27 cellular contexts compared by ENCODE assay signal in genomic region chr17:8075574-8076342, GRCh38. TPM values are rescaled to one million over a fixed set of nuclear protein-coding genes. Genes with fewer than 3 reads are reported as not detected.
"Had no signal": no experiment of that assay in that cellular context is flagged by ENCODE, and none has a peak within 500 bp of the region (broad histone marks: within the 10 kb centered on the region; RNA-seq: fewer than 3 reads in every experiment).

No MANE protein-coding gene starts in this region.

- H3K36me3 Mint-ChIP-seq: activated naive CD8-positive, alpha-beta T cell treated with anti-CD3 and anti-CD28 coated beads, Interleukin-2, amount 10 ng/mL, durations not matched to agents 7 days and 5 days; WTC11 had no signal

- H3K9me3 Mint-ChIP-seq: activated naive CD8-positive, alpha-beta T cell treated with anti-CD3 and anti-CD28 coated beads, Interleukin-2, amount 10 ng/mL, durations not matched to agents 7 days and 5 days; T-helper 1 cell treated with Interleukin-12 subunit alpha and Interleukin-12 subunit beta and Interleukin-4 antibody, amounts not matched to agents 30 μg/mL and 1 μg/mL, for 36 hours; WTC11 had no signal

- DNase-seq: activated CD4-positive, alpha-beta T cell treated with anti-CD3 and anti-CD28 coated beads for 48 hours; activated CD4-positive, alpha-beta T cell treated with anti-CD3 and anti-CD28 coated beads, Interleukin-2, amount 50 U/mL, for 4 hours; activated CD4-positive, CD25-positive, alpha-beta regulatory T cell treated with anti-CD3 and anti-CD28 coated beads, Interleukin-2, amount 50 U/mL, for 72 hours; activated CD8-positive, alpha-beta memory T cell treated with anti-CD3 and anti-CD28 coated beads, Interleukin-2, amount 50 U/mL, for 48 hours; activated CD8-positive, alpha-beta T cell treated with anti-CD3 and anti-CD28 coated beads, Interleukin-2, amount 10 ng/mL, durations not matched to agents 7 days and 5 days; activated naive CD4-positive, alpha-beta T cell treated with anti-CD3 and anti-CD28 coated beads, Interleukin-2, amount 50 U/mL, for 16 hours; activated naive CD8-positive, alpha-beta T cell treated with anti-CD3 and anti-CD28 coated beads, Interleukin-2, amount 10 ng/mL, durations not matched to agents 7 days and 5 days; activated T-cell treated with anti-CD3 and anti-CD28 coated beads, Interleukin-2, amount 50 U/mL, for 1 hour; body of pancreas; MG63; MV-4-11; NCI-H1092 treated with DMSO at 0.1 percent for 48 hours; NCI-H1417 treated with DMSO at 0.1 percent for 48 hours; NCI-H1694; NCI-H2029 treated with DMSO at 0.1 percent for 48 hours; NCI-H345; NCI-H510A; NCI-H526 treated with DMSO at 0.1 percent for 48 hours; NCI-H82; SHP77 treated with DMSO at 0.1 percent for 48 hours; T-helper 9 cell had no signal

- H3K36me3 ChIP-seq: ascending aorta, MG63 had no signal

- H3K4me3 Mint-ChIP-seq: activated CD8-positive, alpha-beta T cell treated with anti-CD3 and anti-CD28 coated beads, Interleukin-2, amount 10 ng/mL, durations not matched to agents 7 days and 5 days; activated naive CD8-positive, alpha-beta T cell treated with anti-CD3 and anti-CD28 coated beads, Interleukin-2, amount 10 ng/mL, durations not matched to agents 7 days and 5 days; T-helper 1 cell treated with Interleukin-12 subunit alpha and Interleukin-12 subunit beta and Interleukin-4 antibody, amounts not matched to agents 30 μg/mL and 1 μg/mL, for 36 hours; WTC11 had no signal

- H3K27ac ChIP-seq: ascending aorta, body of pancreas had no signal

- H3K27ac Mint-ChIP-seq: activated CD8-positive, alpha-beta T cell treated with anti-CD3 and anti-CD28 coated beads, Interleukin-2, amount 10 ng/mL, durations not matched to agents 7 days and 5 days; activated naive CD8-positive, alpha-beta T cell treated with anti-CD3 and anti-CD28 coated beads, Interleukin-2, amount 10 ng/mL, durations not matched to agents 7 days and 5 days; T-helper 1 cell treated with Interleukin-12 subunit alpha and Interleukin-12 subunit beta and Interleukin-4 antibody, amounts not matched to agents 30 μg/mL and 1 μg/mL, for 36 hours; WTC11 had no signal

- H3K9me3 ChIP-seq: ascending aorta, body of pancreas, MG63 had no signal

- ATAC-seq: activated CD8-positive, alpha-beta T cell treated with anti-CD3 and anti-CD28 coated beads, Interleukin-2, amount 10 ng/mL, durations not matched to agents 7 days and 5 days; body of pancreas; Panc1; WTC11 had no signal

- H3K4me3 ChIP-seq: ascending aorta, body of pancreas, MG63 had no signal

RNA-seq across cellular contexts. Expression of gene ALOX12B, which starts 11.8 kb away (rescaled TPM):
- total RNA-seq: ascending aorta, body of pancreas had no signal

RNA-seq across cellular contexts. Expression of gene ALOX15B, which starts 36.9 kb away (rescaled TPM):
- total RNA-seq: activated CD8-positive, alpha-beta T cell treated with anti-CD3 and anti-CD28 coated beads, Interleukin-2, amount 10 ng/mL, durations not matched to agents 7 days and 5 days; activated naive CD8-positive, alpha-beta T cell treated with anti-CD3 and anti-CD28 coated beads, Interleukin-2, amount 10 ng/mL, durations not matched to agents 7 days and 5 days; OCI-LY7 had no signal

RNA-seq across cellular contexts. Expression of gene ALOXE3, which starts 42.6 kb away (rescaled TPM):
- total RNA-seq: activated CD8-positive, alpha-beta T cell treated with anti-CD3 and anti-CD28 coated beads, Interleukin-2, amount 10 ng/mL, durations not matched to agents 7 days and 5 days; activated naive CD8-positive, alpha-beta T cell treated with anti-CD3 and anti-CD28 coated beads, Interleukin-2, amount 10 ng/mL, durations not matched to agents 7 days and 5 days; ascending aorta; body of pancreas; SK-MEL-5 had no signal

RNA-seq across cellular contexts. Expression of gene HES7, which starts 48.1 kb away (rescaled TPM):
- total RNA-seq: ascending aorta, body of pancreas, SK-MEL-5 had no signal
